ENCODE assay signal across 8 cellular contexts in genomic region chr19:4669723-4670480, GRCh38. TPM values are rescaled to one million over a fixed set of nuclear protein-coding genes. Genes with fewer than 3 reads are reported as not detected.
DNase-seq lines count a peak whose midpoint lies in the region; ATAC-seq, FAIRE-seq and TF ChIP-seq lines count a peak whose summit lies in the region.

Gene MYDGF, minus strand, starts transcription at chr19:4670342. Its CDS starts 8 bp downstream, at chr19:4670334.

- H3K27ac ChIP-seq in HepG2 (ENCODE audit: extremely low read length, insufficient read depth, low read length) = peak within 1 kb of the TSS; percentile 97

- peaks cover 10 to 28% of the 10 kb centered on the region in 2 experiments for H3K36me3 ChIP-seq in HepG2 (replicated peaks in 1 of 2; ENCODE audit: control insufficient read depth in 1 of 2, insufficient read depth in 2 of 2, low read length in 2 of 2)

- H3K4me3 ChIP-seq in HepG2 (replicated peaks in 1 of 3; ENCODE audit: insufficient read depth in 1 of 3, low read depth in 2 of 3, low read length in 3 of 3) = peak within 1 kb of the TSS; percentile 76 to 97 (median 80)

- 1% methylated on average over 12 of the region's 75 CpGs for WGBS in HepG2 (ENCODE audit: low lambda C conversion rate)

- H2AFZ ChIP-seq in HepG2 (ENCODE audit: low read length) = peak within 1 kb of the TSS; percentile 78

- peak within 1 kb of the TSS; percentile 98 for H3K4me2 ChIP-seq in HepG2 (ENCODE audit: low read depth, low read length)

- POLR2A ChIA-PET in HepG2 (lab: Yijun Ruan, JAX) = interaction anchor here (0.7 to 2.3 kb wide), 5 partner anchors 10 to 130 kb away, joined by 3 to 10 read pairs (median 5); partner anchors contain the start of genes DPP9, FEM1A and LRG1

- DNase-seq in AG20443 (ENCODE audit: low spot score) (peak; percentile 100), GM19240 (ENCODE audit: insufficient read length, low spot score) (peak; percentile 99), NCI-H748 treated with DMSO at 0.1 percent for 48 hours (lab: John Stamatoyannopoulos, UW) (peak; percentile 31), HepG2 (ENCODE audit: low spot score) (peak; percentile 70)
- peak; percentile 93 for DNase-seq in activated CD4-positive, alpha-beta T cell treated with anti-CD3 and anti-CD28 coated beads, Interleukin-2, amount 50 U/mL, for 1 hour
- DNase-seq in stimulated activated CD4-positive, alpha-beta T cell treated with anti-CD3 and anti-CD28 coated beads, Interleukin-2, amount 100 ng/mL, for 4 hours (ENCODE audit: low read depth) = peak; percentile 89

- peak within 1 kb of the TSS; percentile 93 for H3K4me3 Mint-ChIP-seq in dendritic cell treated with granulocyte-macrophage colony-stimulating factor and Interleukin-4, amounts not matched to agents 40 ng/mL and 50 ng/mL, for 4 days

- peaks cover 28% of the 10 kb centered on the region for H3K4me1 ChIP-seq in HepG2 (ENCODE audit: insufficient read depth, low read length)

- no peaks in the 10 kb centered on the region; the same call in 1 of the 2 replicates for H4K20me1 ChIP-seq in HepG2 (ENCODE audit: insufficient read depth, low read length)

- peak within 1 kb of the TSS; percentile 94 for H3K9ac ChIP-seq in HepG2 (ENCODE audit: insufficient read depth, low read depth, low read length)

- H3K4me1 Mint-ChIP-seq in dendritic cell treated with granulocyte-macrophage colony-stimulating factor and Interleukin-4, amounts not matched to agents 40 ng/mL and 50 ng/mL, for 4 days (ENCODE audit: low read depth) = peaks cover 40% of the 10 kb centered on the region

- H3K9me3 ChIP-seq in HepG2 (ENCODE audit: low read length) = no peaks in the 10 kb centered on the region

- peak; percentile 34 for FAIRE-seq in HepG2 (lab: Jason Lieb, UNC)

- CTCF ChIA-PET in HepG2 (lab: Yijun Ruan, JAX; ENCODE audit: low intra/inter-chr PET ratio, low total read pairs) = no interaction called here

- BruUV-seq in HepG2 (replicated peaks; lab: Mats Ljungman, UMichigan) = no TSS peak

- peak within 1 kb of the TSS; percentile 90 for H3K27ac Mint-ChIP-seq in dendritic cell treated with granulocyte-macrophage colony-stimulating factor and Interleukin-4, amounts not matched to agents 40 ng/mL and 50 ng/mL, for 4 days

- TF ChIP-seq CTCF in HepG2 (CRISPR knock-in tag; IDR thresholded peaks at IDR 0.05) = no peak

- TF ChIP-seq EP300 in HepG2 (IDR thresholded peaks at IDR 0.05; ENCODE audit: low read depth in 2 of 2, low read length in 2 of 2) (no peak), HepG2 (CRISPR knock-in tag; IDR thresholded peaks at IDR 0.05; ENCODE audit: borderline replicate concordance) (no peak)

- peak; percentile 85 for ATAC-seq in HG03565 (IDR thresholded peaks at IDR 0.05; ENCODE audit: unreplicated experiment)
- ATAC-seq in HepG2 = peak; percentile 91

- TF ChIP-seq POLR2A in HepG2 (IDR thresholded peaks at IDR 0.05; ENCODE audit: insufficient read depth in 1 of 2, low read depth in 2 of 2, low read length in 2 of 2) = peak; percentile 86 to 89

- H3K79me2 ChIP-seq in HepG2 (ENCODE audit: insufficient read depth, low read length) = peaks cover 20% of the 10 kb centered on the region

- in situ Hi-C loops in HepG2 (cut with HindIII; ENCODE audit: extremely low pct_ligation_motif_present, low pct_unique_long_range_greater_than_20kb) = no loop called here

- H3K36me3 Mint-ChIP-seq in dendritic cell treated with granulocyte-macrophage colony-stimulating factor and Interleukin-4, amounts not matched to agents 40 ng/mL and 50 ng/mL, for 4 days (ENCODE audit: low read depth) = peaks cover 55% of the 10 kb centered on the region

- no peak; the same call in 1 of the 2 replicates for TF ChIP-seq RAD21 in HepG2 (CRISPR knock-in tag; IDR thresholded peaks at IDR 0.05)

- intact Hi-C loops in dendritic cell treated with granulocyte-macrophage colony-stimulating factor and Interleukin-4, amounts not matched to agents 40 ng/mL and 50 ng/mL, for 4 days (cut with micrococcal nuclease) = no loop called here
- intact Hi-C loops in HepG2 (cut with micrococcal nuclease; ENCODE audit: unreplicated experiment) = loop anchor here (5.0 kb wide), 1 partner anchor 52 kb away; the partner anchor contains the start of gene DPP9

- H3K27me3 Mint-ChIP-seq in dendritic cell treated with granulocyte-macrophage colony-stimulating factor and Interleukin-4, amounts not matched to agents 40 ng/mL and 50 ng/mL, for 4 days = no peaks in the 10 kb centered on the region

- H3K9me3 Mint-ChIP-seq in dendritic cell treated with granulocyte-macrophage colony-stimulating factor and Interleukin-4, amounts not matched to agents 40 ng/mL and 50 ng/mL, for 4 days = no peaks in the 10 kb centered on the region

- H3K27me3 ChIP-seq in HepG2 (ENCODE audit: control insufficient read depth in 1 of 2, insufficient read depth in 2 of 2, low read length in 2 of 2) = no peaks in the 10 kb centered on the region; a peak in 1 of 5 replicates

TF ChIP-seq in HepG2, 621 proteins besides CTCF, POLR2A, EP300 and RAD21 (continues in another document):
- peak; percentile 87; the same call in 1 of the 2 replicates for TF ChIP-seq ZSCAN21 (CRISPR knock-in tag; IDR thresholded peaks at IDR 0.05; ENCODE audit: borderline replicate concordance)
- peak; percentile 61; the same call in 1 of the 2 replicates for TF ChIP-seq NFKB2 (CRISPR knock-in tag; IDR thresholded peaks at IDR 0.05; ENCODE audit: borderline replicate concordance)
- TF ChIP-seq ZNF10 (CRISPR knock-in tag; IDR thresholded peaks at IDR 0.05; ENCODE audit: borderline replicate concordance, low read depth) = no peak
- no peak for TF ChIP-seq PAXIP1 (CRISPR knock-in tag; conservative IDR thresholded peaks at IDR 0.05)
- TF ChIP-seq ZNF280B (CRISPR knock-in tag; IDR thresholded peaks at IDR 0.05; ENCODE audit: borderline replicate concordance) = 0 out of 2 replicates have a peak, but pooled peaks have one; percentile 30
- TF ChIP-seq ZNF598 (CRISPR knock-in tag; IDR thresholded peaks at IDR 0.05; ENCODE audit: borderline replicate concordance) = no peak

RNA-seq across cellular contexts. Expression of gene MYDGF, which starts in this region (rescaled TPM):
- total RNA-seq in HepG2 (2016; rRNA removed; fragmentation: Illumina TruSeq; extraction: Trizol) = 51.2 and 116 TPM in 2 replicates
- total RNA-seq in HepG2 (2016; cell fraction: cytosol; rRNA removed; fragmentation: Illumina TruSeq; extraction: Trizol; ENCODE audit: low read depth) = 22.6 and 23.9 TPM in 2 replicates
- total RNA-seq in HepG2 (2016; cell fraction: insoluble cytoplasmic fraction; rRNA removed; fragmentation: Illumina TruSeq; extraction: Trizol) = 51.8 and 121 TPM in 2 replicates
- 39.4 and 44.5 TPM in 2 replicates for total RNA-seq in HepG2 (2016; cell fraction: membrane; rRNA removed; fragmentation: Illumina TruSeq; extraction: Trizol)
- 80.0 and 98.1 TPM in 2 replicates for total RNA-seq in HepG2 (2016; cell fraction: nucleus; rRNA removed; fragmentation: Illumina TruSeq; extraction: Trizol)
- 195 and 198 TPM in 2 replicates for polyA plus RNA-seq in HepG2 (2011; rRNA removed)
- 230 and 342 TPM in 2 replicates for polyA plus RNA-seq in HepG2 (2011; cell fraction: cytosol; rRNA removed)
- polyA plus RNA-seq in HepG2 (2011; cell fraction: nucleus; rRNA removed) = 115 and 125 TPM in 2 replicates
- 153 and 214 TPM in 2 replicates for polyA plus RNA-seq in HepG2 (2012)
- 30.7 and 35.4 TPM in 2 replicates for polyA plus RNA-seq in HepG2 (2016; cell fraction: cytosol; fragmentation: Illumina TruSeq; extraction: Trizol; ENCODE audit: low read depth)
- 58.1 and 61.6 TPM in 2 replicates for polyA plus RNA-seq in HepG2 (2016; cell fraction: insoluble cytoplasmic fraction; fragmentation: Illumina TruSeq; extraction: Trizol; ENCODE audit: low read depth)
- 39.4 and 41.3 TPM in 2 replicates for polyA plus RNA-seq in HepG2 (2016; cell fraction: membrane; fragmentation: Illumina TruSeq; extraction: Trizol; ENCODE audit: low read depth)
- polyA plus RNA-seq in HepG2 (2016; cell fraction: nucleus; fragmentation: Illumina TruSeq; extraction: Trizol; ENCODE audit: insufficient read depth, low read depth) = 174 and 190 TPM in 2 replicates
- 65.4 and 78.5 TPM in 2 replicates for polyA minus RNA-seq in HepG2 (2011; rRNA and poly(A)+ RNA removed; ENCODE audit: low replicate concordance)
- 53.5 and 66.5 TPM in 2 replicates for polyA minus RNA-seq in HepG2 (2011; cell fraction: cytosol; rRNA and poly(A)+ RNA removed)
- polyA minus RNA-seq in HepG2 (2011; cell fraction: nucleus; rRNA and poly(A)+ RNA removed) = 27.7 and 29.1 TPM in 2 replicates

Comparison
In these comparisons a context has a peak if more than half of its experiments do, and no peak if none do; other contexts are left out.
1. Peak in every context shown above with its lines: DNase-seq, ATAC-seq, H3K4me3 ChIP-seq and H3K27ac ChIP-seq.
2. DNase-seq: peak in every context shown above with its lines; median percentile 100 in AG20443; 99 in GM19240; 93 in activated CD4-positive, alpha-beta T cell treated with anti-CD3 and anti-CD28 coated beads, Interleukin-2, amount 50 U/mL, for 1 hour; 89 in stimulated activated CD4-positive, alpha-beta T cell treated with anti-CD3 and anti-CD28 coated beads, Interleukin-2, amount 100 ng/mL, for 4 hours; 70 in HepG2; 31 in NCI-H748 treated with DMSO at 0.1 percent for 48 hours.